ENCODE assay signal across 1 cellular context in genomic region chr4:36399762-36400353, GRCh38.
TF ChIP-seq lines count a peak whose summit lies in the region.

No MANE protein-coding gene starts in this region.

TF ChIP-seq in GM12878, 131 proteins besides CTCF, POLR2A, EP300 and RAD21 (continued from another document):
- 0 out of 2 replicates have a peak, but pooled peaks have one; percentile 21 for TF ChIP-seq STAT3 (IDR thresholded peaks at IDR 0.05; ENCODE audit: low read depth, low read length)
- no peak for TF ChIP-seq ATF3 (IDR thresholded peaks at IDR 0.05; ENCODE audit: borderline replicate concordance, extremely low read depth, low read depth, low read length)
- TF ChIP-seq IKZF1 (conservative IDR thresholded peaks at IDR 0.05), result no peak
- no peak for TF ChIP-seq CREM (IDR thresholded peaks at IDR 0.05; ENCODE audit: low read depth)
- peak; percentile 71 for TF ChIP-seq YY1 (IDR thresholded peaks at IDR 0.05; ENCODE audit: low read depth, low read length)
- no peak for TF ChIP-seq HCFC1 (IDR thresholded peaks at IDR 0.05; ENCODE audit: low read length)
- TF ChIP-seq MEF2B (IDR thresholded peaks at IDR 0.05; ENCODE audit: partially characterized antibody, poor library complexity, severe bottlenecking), result no peak
- no peak for TF ChIP-seq HDGF (IDR thresholded peaks at IDR 0.05)
- TF ChIP-seq SKIL (IDR thresholded peaks at IDR 0.05; ENCODE audit: low read depth, poor library complexity, severe bottlenecking), result peak; percentile 24
- peak; percentile 95 for TF ChIP-seq SMC3 (IDR thresholded peaks at IDR 0.05; ENCODE audit: borderline replicate concordance, low read length)
- no peak for TF ChIP-seq TAF1 (IDR thresholded peaks at IDR 0.05; ENCODE audit: borderline replicate concordance, low read depth, low read length)
- TF ChIP-seq RELB (IDR thresholded peaks at IDR 0.05; ENCODE audit: low read depth), result 0 out of 2 replicates have a peak, but pooled peaks have one; percentile 14
- no peak for TF ChIP-seq E2F8 (IDR thresholded peaks at IDR 0.05; ENCODE audit: low read depth, partially characterized antibody)
- peak; percentile 63; the same call in 1 of the 2 replicates for TF ChIP-seq FOXM1 (IDR thresholded peaks at IDR 0.05; ENCODE audit: low read depth, low read length)
- TF ChIP-seq HSF1 (IDR thresholded peaks at IDR 0.05; ENCODE audit: low read depth, low read length), result no peak
- TF ChIP-seq SMARCA5 (IDR thresholded peaks at IDR 0.05), result no peak
- no peak for TF ChIP-seq MTA3 (IDR thresholded peaks at IDR 0.05; ENCODE audit: borderline replicate concordance, low read length)
